Comparison of ENCODE assay signal across 1 cellular context in the genomic region with DNA sequence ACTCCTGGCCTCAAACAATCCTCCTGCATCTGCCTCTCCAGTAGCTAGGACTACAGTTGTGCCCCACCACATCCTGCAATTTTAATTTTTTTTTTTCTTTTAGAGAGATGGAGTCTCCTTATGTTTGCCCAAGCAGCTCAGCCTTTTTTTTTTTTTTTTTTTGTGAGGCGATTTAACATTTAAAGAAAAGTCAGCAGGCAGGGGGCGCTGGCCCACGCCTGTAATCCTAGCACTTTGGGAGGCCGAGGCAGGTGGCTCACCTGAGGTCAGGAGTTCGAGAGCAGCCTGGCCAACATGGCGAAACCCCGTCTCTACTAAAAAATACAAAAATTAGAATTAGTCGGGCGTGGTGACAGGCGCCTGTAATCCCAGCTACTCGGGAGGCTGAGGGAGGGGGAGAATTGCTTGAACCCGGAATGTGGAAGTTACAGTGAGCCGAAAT.
TF ChIP-seq lines count a peak whose summit lies in the region.

No MANE protein-coding gene starts in this region.

TF ChIP-seq in K562, 482 proteins besides CTCF, POLR2A, EP300 and RAD21:
- peak; percentile 57; the same call in 1 of the 2 replicates for TF ChIP-seq ADNP (tag; IDR thresholded peaks at IDR 0.05)
- peak; percentile 30; the same call in 1 of the 2 replicates for TF ChIP-seq ZEB2 (IDR thresholded peaks at IDR 0.05)
- peak; percentile 90 for TF ChIP-seq ZNF384 (IDR thresholded peaks at IDR 0.05; ENCODE audit: low read depth, low read length)
- TF ChIP-seq BCOR (IDR thresholded peaks at IDR 0.05): peak; percentile 68; the same call in 1 of the 2 replicates
- TF ChIP-seq DPF2 (IDR thresholded peaks at IDR 0.05): 0 out of 2 replicates have a peak, but pooled peaks have one; percentile 17
- TF ChIP-seq, protein P1, sequence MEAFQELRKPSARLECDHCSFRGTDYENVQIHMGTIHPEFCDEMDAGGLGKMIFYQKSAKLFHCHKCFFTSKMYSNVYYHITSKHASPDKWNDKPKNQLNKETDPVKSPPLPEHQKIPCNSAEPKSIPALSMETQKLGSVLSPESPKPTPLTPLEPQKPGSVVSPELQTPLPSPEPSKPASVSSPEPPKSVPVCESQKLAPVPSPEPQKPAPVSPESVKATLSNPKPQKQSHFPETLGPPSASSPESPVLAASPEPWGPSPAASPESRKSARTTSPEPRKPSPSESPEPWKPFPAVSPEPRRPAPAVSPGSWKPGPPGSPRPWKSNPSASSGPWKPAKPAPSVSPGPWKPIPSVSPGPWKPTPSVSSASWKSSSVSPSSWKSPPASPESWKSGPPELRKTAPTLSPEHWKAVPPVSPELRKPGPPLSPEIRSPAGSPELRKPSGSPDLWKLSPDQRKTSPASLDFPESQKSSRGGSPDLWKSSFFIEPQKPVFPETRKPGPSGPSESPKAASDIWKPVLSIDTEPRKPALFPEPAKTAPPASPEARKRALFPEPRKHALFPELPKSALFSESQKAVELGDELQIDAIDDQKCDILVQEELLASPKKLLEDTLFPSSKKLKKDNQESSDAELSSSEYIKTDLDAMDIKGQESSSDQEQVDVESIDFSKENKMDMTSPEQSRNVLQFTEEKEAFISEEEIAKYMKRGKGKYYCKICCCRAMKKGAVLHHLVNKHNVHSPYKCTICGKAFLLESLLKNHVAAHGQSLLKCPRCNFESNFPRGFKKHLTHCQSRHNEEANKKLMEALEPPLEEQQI (IDR thresholded peaks at IDR 0.05): 0 out of 2 replicates have a peak, but pooled peaks have one; percentile 33
- TF ChIP-seq RCOR1 (IDR thresholded peaks at IDR 0.05; ENCODE audit: borderline replicate concordance in 1 of 2, low read depth in 2 of 2, low read length in 2 of 2): 0 out of 4 replicates have a peak, but pooled peaks of 1 of the 2 experiments have one; percentile 8
